15 cellular contexts compared by ENCODE assay signal in the genomic region with DNA sequence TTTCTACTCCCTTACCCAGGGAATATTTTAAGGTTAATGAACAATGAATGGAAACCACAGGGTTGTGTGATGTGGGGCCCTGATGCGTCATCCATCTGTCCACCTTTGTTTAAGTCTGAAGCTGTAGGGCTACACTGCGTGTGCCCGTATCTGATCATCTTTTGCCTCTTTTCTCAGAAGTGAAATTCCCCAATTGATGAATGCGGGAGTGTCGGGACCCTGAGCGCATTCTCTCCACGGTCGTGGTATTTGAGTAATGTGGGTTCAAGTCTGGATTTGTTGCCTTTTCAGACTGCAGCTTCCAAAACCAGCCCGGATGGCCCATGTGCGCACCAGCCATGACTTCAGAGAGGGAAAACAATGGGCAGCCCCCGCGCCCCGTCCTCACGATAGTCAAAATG.
A peak's percentile ranks its signal among the peaks of the same experiment; 100 is the strongest.
DNase-seq lines count a peak whose midpoint lies in the region; ATAC-seq and TF ChIP-seq lines count a peak whose summit lies in the region.
"Had no signal": no experiment of that assay in that cellular context is flagged by ENCODE, and none has a peak within 500 bp of the region (broad histone marks: within the 10 kb centered on the region; RNA-seq: fewer than 3 reads in every experiment).

No MANE protein-coding gene starts in this region.

- WGBS in spleen, 5 donors = 79 to 87% (median 83%) methylated on average over 14 of the region's 14 CpGs

- no peak overlapping the region for H3K4me3 Mint-ChIP-seq in naive thymus-derived CD4-positive, alpha-beta T cell
- H3K4me3 Mint-ChIP-seq: CD4-positive, alpha-beta T cell had no signal

- H3K27ac Mint-ChIP-seq in naive thymus-derived CD4-positive, alpha-beta T cell = no peak overlapping the region
- H3K27ac Mint-ChIP-seq: CD4-positive, alpha-beta T cell had no signal

- H3K4me1 Mint-ChIP-seq in naive thymus-derived CD4-positive, alpha-beta T cell = peaks cover 8 to 18% (median 15%) of the 10 kb centered on the region in 7 donors

- DNase-seq in epithelial cell of proximal tubule (ENCODE audit: low read depth) = peak; percentile 82
- no peak for DNase-seq in spleen
- no peak for DNase-seq in naive thymus-derived CD4-positive, alpha-beta T cell
- DNase-seq in erythroblast (lab: John Stamatoyannopoulos, UW) = no peak
- no peak for DNase-seq in GM13976 (ENCODE audit: low spot score)
- DNase-seq: activated CD4-positive, alpha-beta T cell treated with anti-CD3 and anti-CD28 coated beads for 4 hours; activated gamma-delta T cell; CD4-positive, alpha-beta T cell; glutamatergic neuron; midbrain; NCI-H1092 treated with DMSO at 0.1 percent for 48 hours had no signal

- H3K36me3 ChIP-seq in spleen = peaks cover 0 to 12% (median 0%) of the 10 kb centered on the region in 6 donors
- no peaks in the 10 kb centered on the region for H3K36me3 ChIP-seq in naive thymus-derived CD4-positive, alpha-beta T cell (ENCODE audit: control insufficient read depth in 2 of 3, insufficient read depth in 3 of 3, low read length in 3 of 3)

- H3K36me3 Mint-ChIP-seq in naive thymus-derived CD4-positive, alpha-beta T cell = no peaks in the 10 kb centered on the region

- H3K9me3 Mint-ChIP-seq in naive thymus-derived CD4-positive, alpha-beta T cell = peaks cover 0 to 6% (median 0%) of the 10 kb centered on the region in 11 donors
- H3K9me3 Mint-ChIP-seq: CD4-positive, alpha-beta T cell had no signal

- CTCF ChIA-PET in naive thymus-derived CD4-positive, alpha-beta T cell (lab: Charles Lee) = no interaction called here

- peak; percentile 76 for ATAC-seq in GM19025 (IDR thresholded peaks at IDR 0.05; ENCODE audit: low read depth, unreplicated experiment)
- peak; percentile 73 for ATAC-seq in HG03432 (IDR thresholded peaks at IDR 0.05; ENCODE audit: unreplicated experiment)
- ATAC-seq in naive thymus-derived CD4-positive, alpha-beta T cell = no peak
- no peak for ATAC-seq in HG03139 (IDR thresholded peaks at IDR 0.05; ENCODE audit: unreplicated experiment)
- ATAC-seq: sciatic nerve had no signal

- H3K9me3 ChIP-seq in spleen = no peaks in the 10 kb centered on the region
- H3K9me3 ChIP-seq in naive thymus-derived CD4-positive, alpha-beta T cell (ENCODE audit: control insufficient read depth in 2 of 3, low read length in 3 of 3) = no peaks in the 10 kb centered on the region

- POLR2A ChIA-PET in naive thymus-derived CD4-positive, alpha-beta T cell (lab: Charles Lee) = no interaction called here

- in situ Hi-C loops in GM13976 (cut with MboI; ENCODE audit: low sequenced_read_pairs, unreplicated experiment) = loop anchor here (10.0 kb wide), 1 partner anchor 195 kb away; no protein-coding TSS in a partner anchor

- peaks cover 0 to 80% (median 25%) of the 10 kb centered on the region in 6 donors for H3K4me1 ChIP-seq in spleen
- H3K4me1 ChIP-seq in naive thymus-derived CD4-positive, alpha-beta T cell (ENCODE audit: control insufficient read depth in 2 of 2, insufficient read depth in 2 of 2, low read length in 2 of 2) = peaks cover 0 to 8% of the 10 kb centered on the region in 2 donors

- H3K27me3 Mint-ChIP-seq in naive thymus-derived CD4-positive, alpha-beta T cell = peaks cover 78 to 91% (median 87%) of the 10 kb centered on the region in 5 donors

- peak overlapping the region in 7 of 8 donors; percentile 15 to 72 (median 44) for H3K27ac ChIP-seq in spleen
- H3K27ac ChIP-seq in naive thymus-derived CD4-positive, alpha-beta T cell (ENCODE audit: low read depth, low read length) = no peak overlapping the region

- intact Hi-C loops in spleen (cut with DNase I; ENCODE audit: low total_unique reads) = loop anchor here (10.0 kb wide), 2 partner anchors 115 to 195 kb away; partner anchors contain the start of genes COL4A1 and COL4A2
- intact Hi-C loops in naive thymus-derived CD4-positive, alpha-beta T cell (cut with micrococcal nuclease) = no loop called here

- TF ChIP-seq POLR2A in spleen (IDR thresholded peaks at IDR 0.05) (no peak), erythroblast (IDR thresholded peaks at IDR 0.05; ENCODE audit: low read length) (no peak)

- TF ChIP-seq CTCF in epithelial cell of proximal tubule (conservative IDR thresholded peaks at IDR 0.05; ENCODE audit: low read depth, low read length) (no peak), spleen (IDR thresholded peaks at IDR 0.05 in 8 of 11, conservative IDR thresholded peaks at IDR 0.05 in 3 of 11) (no peak), GM13976 (IDR thresholded peaks at IDR 0.05; ENCODE audit: borderline replicate concordance, control extremely low read depth, extremely low read depth, insufficient read depth, missing control alignments) (no peak)

- peaks cover 0 to 56% (median 3%) of the 10 kb centered on the region in 7 donors for H3K27me3 ChIP-seq in spleen (replicated peaks in 1 of 7)
- H3K27me3 ChIP-seq in naive thymus-derived CD4-positive, alpha-beta T cell (ENCODE audit: control insufficient read depth in 2 of 2, insufficient read depth in 2 of 2, low read length in 2 of 2) = peaks cover 0 to 26% of the 10 kb centered on the region in 2 donors

- H3K4me3 ChIP-seq in epithelial cell of proximal tubule (ENCODE audit: low read depth, low read length) (no peak overlapping the region), spleen (no peak overlapping the region)
- no peak overlapping the region for H3K4me3 ChIP-seq in naive thymus-derived CD4-positive, alpha-beta T cell (ENCODE audit: low read length)

Comparison
In these comparisons a context has a peak if more than half of its experiments do, and no peak if none do; other contexts are left out.
1. ATAC-seq: peak in GM19025 (single experiment) and HG03432 (single experiment); none in naive thymus-derived CD4-positive, alpha-beta T cell (single experiment) and HG03139 (single experiment).